Comparison of ENCODE assay signal across 17 cellular contexts in genomic region chr11:17954395-17955252, GRCh38. TPM values are rescaled to one million over a fixed set of nuclear protein-coding genes. Genes with fewer than 3 reads are reported as not detected.
DNase-seq lines count a peak whose midpoint lies in the region; ATAC-seq and TF ChIP-seq lines count a peak whose summit lies in the region.
"Had no signal": no experiment of that assay in that cellular context is flagged by ENCODE, and none has a peak within 500 bp of the region (broad histone marks: within the 10 kb centered on the region; RNA-seq: fewer than 3 reads in every experiment).

No MANE protein-coding gene starts in this region.

- DNase-seq in Ammon's horn (ENCODE audit: low spot score) (peak; percentile 36), NOMO-1 treated with dmso at 0.1 percent for 144 hours (lab: John Stamatoyannopoulos, UW; ENCODE audit: unreplicated experiment) (peak; percentile 34), medulla oblongata (ENCODE audit: extremely low spot score) (peak; percentile 16), NCI-H2029 treated with DMSO at 0.1 percent for 48 hours (lab: John Stamatoyannopoulos, UW) (no peak), HuH-7.5 (ENCODE audit: low spot score) (no peak)
- DNase-seq: activated CD4-positive, alpha-beta T cell treated with anti-CD3 and anti-CD28 coated beads for 1 hour; activated naive CD4-positive, alpha-beta T cell treated with anti-CD3 and anti-CD28 coated beads, Interleukin-2, amount 50 U/mL, for 16 hours; CD8-positive, alpha-beta memory T cell; GOT3; NCI-H1048; spleen; T-helper 2 cell; uterus had no signal

- ATAC-seq in esophagus mucosa (peak; percentile 23), HG03521 (IDR thresholded peaks at IDR 0.05; ENCODE audit: unreplicated experiment) (no peak), GM18505 (IDR thresholded peaks at IDR 0.05; ENCODE audit: unreplicated experiment) (no peak)
- ATAC-seq: stimulated activated memory B cell treated with anti-CD40 and anti-IgM and Interleukin-4, amounts not matched to agents 10 μg/mL and 1 μg/mL and 100 μg/mL, for 72 hours had no signal

- TF ChIP-seq POLR2A in GM18505 (IDR thresholded peaks at IDR 0.05; ENCODE audit: borderline replicate concordance, extremely low read depth, insufficient read depth, insufficient read length), result no peak

RNA-seq across cellular contexts. Expression of gene SERGEF, which starts 58.2 kb away (rescaled TPM):
- total RNA-seq in esophagus mucosa, result 17.1 TPM

Comparison
In these comparisons a context has a peak if more than half of its experiments do, and no peak if none do; other contexts are left out.
1. DNase-seq: peak in Ammon's horn (single experiment), NOMO-1 treated with dmso at 0.1 percent for 144 hours (single experiment) and medulla oblongata (single experiment); none in NCI-H2029 treated with DMSO at 0.1 percent for 48 hours (single experiment) and HuH-7.5 (single experiment).